ENCODE assay signal across 1 cellular context in genomic region chr4:85762204-85762884, GRCh38.
A peak's percentile ranks its signal among the peaks of the same experiment; 100 is the strongest.
TF ChIP-seq lines count a peak whose summit lies in the region.

No MANE protein-coding gene starts in this region.

TF ChIP-seq in endothelial cell of umbilical vein, 7 proteins besides CTCF, POLR2A, EP300 and RAD21:
- TF ChIP-seq EZH2 (IDR thresholded peaks at IDR 0.05; ENCODE audit: borderline replicate concordance, low read depth, low read length, severe bottlenecking), result no peak
- peak; percentile 86 for TF ChIP-seq JUN (IDR thresholded peaks at IDR 0.05; ENCODE audit: borderline replicate concordance, insufficient read depth, insufficient read length, low read depth)
- TF ChIP-seq MYC (IDR thresholded peaks at IDR 0.05; ENCODE audit: low read depth, low read length), result no peak
- TF ChIP-seq FOS (IDR thresholded peaks at IDR 0.05; ENCODE audit: borderline replicate concordance, insufficient read depth, low read length), result peak; percentile 98
- no peak for TF ChIP-seq MAX (IDR thresholded peaks at IDR 0.05; ENCODE audit: insufficient read depth, insufficient read length)
- peak; percentile 97 for TF ChIP-seq POLR2AphosphoS5 (IDR thresholded peaks at IDR 0.05; ENCODE audit: insufficient read depth, low read depth, low read length)
- peak; percentile 96 for TF ChIP-seq GATA2 (IDR thresholded peaks at IDR 0.05; ENCODE audit: insufficient read depth, insufficient read length, low read depth, low read length)
